ENCODE assay signal across 30 cellular contexts in genomic region chr4:90425893-90426292, GRCh38.
"Had no signal": no experiment of that assay in that cellular context is flagged by ENCODE, and none has a peak within 500 bp of the region (broad histone marks: within the 10 kb centered on the region; RNA-seq: fewer than 3 reads in every experiment).

No MANE protein-coding gene starts in this region.

- DNase-seq: hypothalamus; immature natural killer cell; kidney; left colon; left lung; lower lobe of right lung; mammary epithelial cell; mesendoderm; naive B cell; natural killer cell; nephron progenitor cell; occipital lobe; right lobe of liver; stimulated activated CD4-positive, alpha-beta T cell treated with anti-CD3 and anti-CD28 coated beads, Interleukin-12 subunit alpha, Interleukin-12 subunit beta, amount 100 ng/mL, for 4 hours; stimulated activated CD4-positive, alpha-beta T cell treated with anti-CD3 and anti-CD28 coated beads, Interleukin-15, amount 100 ng/mL, for 24 hours; stimulated activated CD4-positive, alpha-beta T cell treated with anti-CD3 and anti-CD28 coated beads, Interleukin-2, amount 100 ng/mL, for 24 hours; stimulated activated CD4-positive, alpha-beta T cell treated with anti-CD3 and anti-CD28 coated beads, Interleukin-4, amount 100 ng/mL, for 1 hour; stimulated activated naive B cell treated with anti-CD40 and anti-IgM and Interleukin-4, amounts not matched to agents 10 μg/mL and 1 μg/mL and 100 μg/mL, for 72 hours; stimulated activated naive CD8-positive, alpha-beta T cell treated with anti-CD3 and anti-CD28 coated beads, Interleukin-15, Interleukin-2, amounts not matched to agents 100 U/mL and 50 U/mL, for 24 hours; stomach; testis; thyroid gland; transverse colon; upper lobe of left lung had no signal

- H3K4me2 ChIP-seq: neural progenitor cell, smooth muscle cell had no signal

- H3K27me3 ChIP-seq: left lung, neural progenitor cell, neutrophil, right atrium auricular region, right lobe of liver, stomach, testis, thyroid gland, transverse colon, upper lobe of left lung had no signal

- H3K36me3 ChIP-seq: left lung, lower lobe of right lung, neural progenitor cell, neutrophil, right atrium auricular region, right lobe of liver, stomach, thyroid gland, transverse colon, upper lobe of left lung had no signal

- H3K9me3 ChIP-seq: left lung, lower lobe of right lung, neutrophil, right atrium auricular region, right lobe of liver, stomach, testis, thyroid gland, transverse colon, upper lobe of left lung had no signal

- H3K4me1 Mint-ChIP-seq: immature natural killer cell; naive B cell; natural killer cell; nephron progenitor cell; neural progenitor cell; stimulated activated naive B cell treated with anti-CD40 and anti-IgM and Interleukin-4, amounts not matched to agents 10 μg/mL and 1 μg/mL and 100 μg/mL, for 72 hours had no signal

- H3K9me3 Mint-ChIP-seq: naive B cell; nephron progenitor cell; neural progenitor cell; stimulated activated naive B cell treated with anti-CD40 and anti-IgM and Interleukin-4, amounts not matched to agents 10 μg/mL and 1 μg/mL and 100 μg/mL, for 72 hours had no signal

- H2AFZ ChIP-seq: neural progenitor cell, parathyroid adenoma had no signal

- H3K79me2 ChIP-seq: parathyroid adenoma had no signal

- ATAC-seq: left colon; left lung; lower lobe of right lung; natural killer cell; right lobe of liver; stimulated activated naive B cell treated with anti-CD40 and anti-IgM and Interleukin-4, amounts not matched to agents 10 μg/mL and 1 μg/mL and 100 μg/mL, for 72 hours; stimulated activated naive CD8-positive, alpha-beta T cell treated with anti-CD3 and anti-CD28 coated beads, Interleukin-15, Interleukin-2, amounts not matched to agents 100 U/mL and 50 U/mL, for 24 hours had no signal

- H3K27ac ChIP-seq: left lung, lower lobe of right lung, neural progenitor cell, neutrophil, parathyroid adenoma, right atrium auricular region, right lobe of liver, stomach, testis, thyroid gland, transverse colon, upper lobe of left lung had no signal

- H3K27ac Mint-ChIP-seq: immature natural killer cell; mesothelial cell of epicardium; natural killer cell; nephron progenitor cell; neural progenitor cell; stimulated activated naive B cell treated with anti-CD40 and anti-IgM and Interleukin-4, amounts not matched to agents 10 μg/mL and 1 μg/mL and 100 μg/mL, for 72 hours had no signal

- H3K27me3 Mint-ChIP-seq: naive B cell; stimulated activated naive B cell treated with anti-CD40 and anti-IgM and Interleukin-4, amounts not matched to agents 10 μg/mL and 1 μg/mL and 100 μg/mL, for 72 hours had no signal

- H3K4me3 Mint-ChIP-seq: immature natural killer cell; mesothelial cell of epicardium; naive B cell; natural killer cell; nephron progenitor cell; neural progenitor cell; stimulated activated naive B cell treated with anti-CD40 and anti-IgM and Interleukin-4, amounts not matched to agents 10 μg/mL and 1 μg/mL and 100 μg/mL, for 72 hours had no signal

- FAIRE-seq: kidney had no signal

- H3K9ac ChIP-seq: neural progenitor cell, parathyroid adenoma had no signal

- H3K4me3 ChIP-seq: left lung, lower lobe of right lung, neural progenitor cell, right atrium auricular region, right lobe of liver, smooth muscle cell, stomach, testis, thyroid gland, transverse colon, upper lobe of left lung had no signal

- H3K36me3 Mint-ChIP-seq: natural killer cell; neural progenitor cell; stimulated activated naive B cell treated with anti-CD40 and anti-IgM and Interleukin-4, amounts not matched to agents 10 μg/mL and 1 μg/mL and 100 μg/mL, for 72 hours had no signal

- H3K4me1 ChIP-seq: left lung, lower lobe of right lung, neural progenitor cell, parathyroid adenoma, right atrium auricular region, right lobe of liver, stomach, testis, thyroid gland, transverse colon, upper lobe of left lung had no signal
